ENCODE assay signal across 21 cellular contexts in the genomic region with DNA sequence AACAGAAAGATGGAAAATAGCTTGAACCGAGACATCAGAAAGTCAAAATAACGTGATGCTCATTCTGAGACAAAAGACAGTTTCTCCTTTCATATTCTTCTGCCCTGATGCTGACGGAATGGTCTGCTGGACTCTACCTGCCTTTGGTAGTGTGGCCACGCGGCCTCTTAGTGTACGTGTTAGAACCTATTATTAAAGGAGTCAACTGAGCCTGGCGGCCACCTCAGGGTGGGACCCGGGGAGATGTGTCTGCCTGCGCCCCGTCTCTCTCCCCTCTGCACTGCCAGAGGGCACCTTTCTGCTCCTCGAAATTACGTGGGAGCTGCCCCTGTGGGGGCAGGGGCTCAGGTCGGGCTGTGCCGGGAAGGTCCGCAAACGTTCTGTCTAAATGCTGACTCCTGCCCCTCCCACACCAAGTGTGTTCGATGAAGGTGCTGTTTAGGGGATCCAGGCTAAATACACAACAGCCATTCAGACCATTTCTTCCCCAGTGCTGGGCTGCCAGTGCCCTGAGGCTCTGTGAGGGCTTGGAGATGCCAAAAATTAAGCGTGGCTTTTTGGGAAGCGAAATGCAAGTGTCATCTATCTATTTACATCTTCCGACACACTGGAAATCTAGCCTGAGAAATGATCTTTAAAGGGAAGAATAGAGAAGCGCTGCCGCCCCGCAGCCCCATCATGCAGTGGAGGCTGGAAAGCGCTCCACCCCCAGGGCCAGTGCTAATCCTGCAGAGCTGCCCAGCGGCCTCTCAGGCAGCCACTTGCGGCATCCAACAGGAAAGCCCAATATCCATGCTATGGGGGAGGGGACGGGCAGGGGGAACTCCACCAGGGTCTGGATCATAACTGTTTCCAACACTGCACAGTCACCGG.
DNase-seq lines count a peak whose midpoint lies in the region; ATAC-seq and TF ChIP-seq lines count a peak whose summit lies in the region.
"Had no signal": no experiment of that assay in that cellular context is flagged by ENCODE, and none has a peak within 500 bp of the region (broad histone marks: within the 10 kb centered on the region; RNA-seq: fewer than 3 reads in every experiment).

No MANE protein-coding gene starts in this region.

- DNase-seq in H7 (peak; percentile 47), WTC11 (ENCODE audit: low spot score) (peak; percentile 7), lower lobe of right lung (peak; percentile 24), sigmoid colon (peak; percentile 34), Kasumi-1 (lab: John Stamatoyannopoulos, UW) (no peak), NCI-H82 treated with DMSO at 0.1 percent for 48 hours (lab: John Stamatoyannopoulos, UW; ENCODE audit: unreplicated experiment) (no peak), NCI-H748 (lab: John Stamatoyannopoulos, UW; ENCODE audit: unreplicated experiment) (no peak)
- DNase-seq: ACHN, DMS79 treated with DMSO at 0.1 percent for 48 hours, H9, NCI-H1048, NCI-H146, NCI-H2029 treated with DMSO at 0.1 percent for 48 hours, NCI-H2171, NCI-H446, NCI-H526 treated with DMSO at 0.1 percent for 48 hours, SHP77 had no signal

- TF ChIP-seq POLR2A in sigmoid colon (IDR thresholded peaks at IDR 0.05) = no peak

- H3K36me3 Mint-ChIP-seq in WTC11 = peaks cover 7% of the 10 kb centered on the region; the same call in 1 of the 2 replicates

- TF ChIP-seq CTCF in WTC11 (IDR thresholded peaks at IDR 0.05) = no peak
- no peak for TF ChIP-seq CTCF in lower lobe of right lung (IDR thresholded peaks at IDR 0.05)
- TF ChIP-seq CTCF in sigmoid colon (IDR thresholded peaks at IDR 0.05) = no peak

- H3K36me3 ChIP-seq in H7 (replicated peaks; ENCODE audit: control insufficient read depth, insufficient read depth, low read length) = no peaks in the 10 kb centered on the region
- no peaks in the 10 kb centered on the region for H3K36me3 ChIP-seq in lower lobe of right lung
- H3K36me3 ChIP-seq in sigmoid colon = no peaks in the 10 kb centered on the region
- H3K36me3 ChIP-seq: Peyer's patch had no signal

- no peak overlapping the region for H3K4me3 Mint-ChIP-seq in WTC11
- H3K4me3 Mint-ChIP-seq: H9 had no signal

- CTCF ChIA-PET in WTC11 (lab: Charles Lee) = interaction anchor here (0.6 to 0.9 kb wide), 2 partner anchors 24 to 68 kb away, joined by 3 read pairs; no protein-coding TSS in a partner anchor

- WGBS in sigmoid colon, 2 donors = 91 to 93% methylated on average over 28 of the region's 28 CpGs

- ATAC-seq in WTC11 (no peak), lower lobe of right lung (no peak)

- no peak for TF ChIP-seq EP300 in sigmoid colon (IDR thresholded peaks at IDR 0.05)

- H3K27ac ChIP-seq in lower lobe of right lung (no peak overlapping the region), sigmoid colon (no peak overlapping the region)
- H3K27ac ChIP-seq: C4-2B, KMS-11, Peyer's patch, SK-N-MC had no signal

- no peak overlapping the region for H3K27ac Mint-ChIP-seq in WTC11

- H3K27me3 Mint-ChIP-seq in WTC11 (ENCODE audit: low read depth) = peaks cover 5% of the 10 kb centered on the region; the same call in 1 of the 2 replicates

- H3K9me3 ChIP-seq in lower lobe of right lung = no peaks in the 10 kb centered on the region
- no peaks in the 10 kb centered on the region for H3K9me3 ChIP-seq in sigmoid colon
- H3K9me3 ChIP-seq: Peyer's patch had no signal

- POLR2A ChIA-PET in WTC11 (lab: Charles Lee) = no interaction called here

- H3K27me3 ChIP-seq in H7 (ENCODE audit: control insufficient read depth, insufficient read depth, low read length) (no peaks in the 10 kb centered on the region), lower lobe of right lung (ENCODE audit: low read depth) (no peaks in the 10 kb centered on the region), sigmoid colon (no peaks in the 10 kb centered on the region)
- H3K27me3 ChIP-seq: Peyer's patch had no signal

- no peaks in the 10 kb centered on the region; the same call in 1 of the 2 replicates for H3K4me1 Mint-ChIP-seq in WTC11

- no peak overlapping the region for H3K4me3 ChIP-seq in H7 (ENCODE audit: insufficient read depth, low read depth, low read length)
- H3K4me3 ChIP-seq in lower lobe of right lung = no peak overlapping the region
- H3K4me3 ChIP-seq in sigmoid colon = no peak overlapping the region
- H3K4me3 ChIP-seq: Peyer's patch, SK-N-MC had no signal

- intact Hi-C loops in lower lobe of right lung (cut with DNase I) = no loop called here
- intact Hi-C loops in sigmoid colon (cut with DNase I) = no loop called here

- H3K9me3 Mint-ChIP-seq in WTC11 = peaks cover 18% of the 10 kb centered on the region

- H3K4me1 ChIP-seq in lower lobe of right lung = no peaks in the 10 kb centered on the region
- no peaks in the 10 kb centered on the region for H3K4me1 ChIP-seq in sigmoid colon
- H3K4me1 ChIP-seq: Peyer's patch had no signal

TF ChIP-seq in WTC11, 78 proteins besides CTCF, POLR2A, EP300 and RAD21 (continues in another document):
- TF ChIP-seq, protein P1, sequence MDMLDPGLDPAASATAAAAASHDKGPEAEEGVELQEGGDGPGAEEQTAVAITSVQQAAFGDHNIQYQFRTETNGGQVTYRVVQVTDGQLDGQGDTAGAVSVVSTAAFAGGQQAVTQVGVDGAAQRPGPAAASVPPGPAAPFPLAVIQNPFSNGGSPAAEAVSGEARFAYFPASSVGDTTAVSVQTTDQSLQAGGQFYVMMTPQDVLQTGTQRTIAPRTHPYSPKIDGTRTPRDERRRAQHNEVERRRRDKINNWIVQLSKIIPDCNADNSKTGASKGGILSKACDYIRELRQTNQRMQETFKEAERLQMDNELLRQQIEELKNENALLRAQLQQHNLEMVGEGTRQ (CRISPR knock-in tag; IDR thresholded peaks at IDR 0.05) = no peak
- TF ChIP-seq HMGA2 (CRISPR knock-in tag; IDR thresholded peaks at IDR 0.05) (no peak), SMAD4 (CRISPR knock-in tag; IDR thresholded peaks at IDR 0.05) (no peak), FOXK1 (CRISPR knock-in tag; IDR thresholded peaks at IDR 0.05) (no peak), NR3C1 (CRISPR knock-in tag; conservative IDR thresholded peaks at IDR 0.05; ENCODE audit: low read depth) (no peak), ZNF138 (CRISPR knock-in tag; conservative IDR thresholded peaks at IDR 0.05) (no peak)
- TF ChIP-seq, protein P2, sequence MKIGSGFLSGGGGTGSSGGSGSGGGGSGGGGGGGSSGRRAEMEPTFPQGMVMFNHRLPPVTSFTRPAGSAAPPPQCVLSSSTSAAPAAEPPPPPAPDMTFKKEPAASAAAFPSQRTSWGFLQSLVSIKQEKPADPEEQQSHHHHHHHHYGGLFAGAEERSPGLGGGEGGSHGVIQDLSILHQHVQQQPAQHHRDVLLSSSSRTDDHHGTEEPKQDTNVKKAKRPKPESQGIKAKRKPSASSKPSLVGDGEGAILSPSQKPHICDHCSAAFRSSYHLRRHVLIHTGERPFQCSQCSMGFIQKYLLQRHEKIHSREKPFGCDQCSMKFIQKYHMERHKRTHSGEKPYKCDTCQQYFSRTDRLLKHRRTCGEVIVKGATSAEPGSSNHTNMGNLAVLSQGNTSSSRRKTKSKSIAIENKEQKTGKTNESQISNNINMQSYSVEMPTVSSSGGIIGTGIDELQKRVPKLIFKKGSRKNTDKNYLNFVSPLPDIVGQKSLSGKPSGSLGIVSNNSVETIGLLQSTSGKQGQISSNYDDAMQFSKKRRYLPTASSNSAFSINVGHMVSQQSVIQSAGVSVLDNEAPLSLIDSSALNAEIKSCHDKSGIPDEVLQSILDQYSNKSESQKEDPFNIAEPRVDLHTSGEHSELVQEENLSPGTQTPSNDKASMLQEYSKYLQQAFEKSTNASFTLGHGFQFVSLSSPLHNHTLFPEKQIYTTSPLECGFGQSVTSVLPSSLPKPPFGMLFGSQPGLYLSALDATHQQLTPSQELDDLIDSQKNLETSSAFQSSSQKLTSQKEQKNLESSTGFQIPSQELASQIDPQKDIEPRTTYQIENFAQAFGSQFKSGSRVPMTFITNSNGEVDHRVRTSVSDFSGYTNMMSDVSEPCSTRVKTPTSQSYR (CRISPR knock-in tag; IDR thresholded peaks at IDR 0.05) = no peak
- TF ChIP-seq, protein P3, sequence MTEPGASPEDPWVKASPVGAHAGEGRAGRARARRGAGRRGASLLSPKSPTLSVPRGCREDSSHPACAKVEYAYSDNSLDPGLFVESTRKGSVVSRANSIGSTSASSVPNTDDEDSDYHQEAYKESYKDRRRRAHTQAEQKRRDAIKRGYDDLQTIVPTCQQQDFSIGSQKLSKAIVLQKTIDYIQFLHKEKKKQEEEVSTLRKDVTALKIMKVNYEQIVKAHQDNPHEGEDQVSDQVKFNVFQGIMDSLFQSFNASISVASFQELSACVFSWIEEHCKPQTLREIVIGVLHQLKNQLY (CRISPR knock-in tag; IDR thresholded peaks at IDR 0.05) = no peak
- TF ChIP-seq, protein P4, sequence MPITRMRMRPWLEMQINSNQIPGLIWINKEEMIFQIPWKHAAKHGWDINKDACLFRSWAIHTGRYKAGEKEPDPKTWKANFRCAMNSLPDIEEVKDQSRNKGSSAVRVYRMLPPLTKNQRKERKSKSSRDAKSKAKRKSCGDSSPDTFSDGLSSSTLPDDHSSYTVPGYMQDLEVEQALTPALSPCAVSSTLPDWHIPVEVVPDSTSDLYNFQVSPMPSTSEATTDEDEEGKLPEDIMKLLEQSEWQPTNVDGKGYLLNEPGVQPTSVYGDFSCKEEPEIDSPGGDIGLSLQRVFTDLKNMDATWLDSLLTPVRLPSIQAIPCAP (CRISPR knock-in tag; IDR thresholded peaks at IDR 0.05) = no peak
- TF ChIP-seq, protein P5, sequence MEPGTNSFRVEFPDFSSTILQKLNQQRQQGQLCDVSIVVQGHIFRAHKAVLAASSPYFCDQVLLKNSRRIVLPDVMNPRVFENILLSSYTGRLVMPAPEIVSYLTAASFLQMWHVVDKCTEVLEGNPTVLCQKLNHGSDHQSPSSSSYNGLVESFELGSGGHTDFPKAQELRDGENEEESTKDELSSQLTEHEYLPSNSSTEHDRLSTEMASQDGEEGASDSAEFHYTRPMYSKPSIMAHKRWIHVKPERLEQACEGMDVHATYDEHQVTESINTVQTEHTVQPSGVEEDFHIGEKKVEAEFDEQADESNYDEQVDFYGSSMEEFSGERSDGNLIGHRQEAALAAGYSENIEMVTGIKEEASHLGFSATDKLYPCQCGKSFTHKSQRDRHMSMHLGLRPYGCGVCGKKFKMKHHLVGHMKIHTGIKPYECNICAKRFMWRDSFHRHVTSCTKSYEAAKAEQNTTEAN (CRISPR knock-in tag; IDR thresholded peaks at IDR 0.05) = no peak

Comparison
In these comparisons a context has a peak if more than half of its experiments do, and no peak if none do; other contexts are left out.
1. DNase-seq: peak in H7 (single experiment), WTC11 (single experiment), lower lobe of right lung (single experiment) and sigmoid colon (single experiment); none in Kasumi-1 (0 of 2), NCI-H82 treated with DMSO at 0.1 percent for 48 hours (single experiment) and NCI-H748 (single experiment).